In genomic region chr2:99335911-99336779, GRCh38 we compare ENCODE assay signal across 9 cellular contexts. TPM values are rescaled to one million over a fixed set of nuclear protein-coding genes. Genes with fewer than 3 reads are reported as not detected.
A peak's percentile ranks its signal among the peaks of the same experiment; 100 is the strongest.
DNase-seq lines count a peak whose midpoint lies in the region; ATAC-seq, FAIRE-seq and TF ChIP-seq lines count a peak whose summit lies in the region.
"Had no signal": no experiment of that assay in that cellular context is flagged by ENCODE, and none has a peak within 500 bp of the region (broad histone marks: within the 10 kb centered on the region; RNA-seq: fewer than 3 reads in every experiment).

TSS of gene TXNDC9 (minus strand) at chr2:99336333. CDS start at chr2:99333210, 3,123 bp downstream.

- FAIRE-seq in kidney (lab: Jason Lieb, UNC), result peak; percentile 76
- FAIRE-seq: colon had no signal

- peak within 1 kb of the TSS; percentile 75 to 98 for H3K27ac ChIP-seq in kidney (ENCODE audit: low read depth in 2 of 2, low read length in 2 of 2)

- H3K4me1 ChIP-seq in kidney (ENCODE audit: control insufficient read depth in 1 of 2, insufficient read depth in 1 of 2, low read depth in 1 of 2, low read length in 2 of 2), result peaks cover 6 to 19% of the 10 kb centered on the region in 2 donors

- peak; percentile 97 for TF ChIP-seq POLR2A in GM19099 (IDR thresholded peaks at IDR 0.05; ENCODE audit: extremely low read depth, insufficient read length, low read depth)

- intact Hi-C loops in kidney (cut with DNase I), result no loop called here

- peak; percentile 98 to 99 for DNase-seq in AML-193 (lab: John Stamatoyannopoulos, UW)
- DNase-seq in NCI-H446 treated with DMSO at 0.1 percent for 48 hours (lab: John Stamatoyannopoulos, UW), result peak; percentile 99
- DNase-seq in cerebellum (ENCODE audit: low spot score), result peak; percentile 96
- DNase-seq in kidney, result peak; percentile 99
- peak; percentile 98 for DNase-seq in stimulated activated CD4-positive, alpha-beta T cell treated with anti-CD3 and anti-CD28 coated beads, Interleukin-15, amount 100 ng/mL, for 24 hours

- H3K9me3 ChIP-seq in kidney (ENCODE audit: control insufficient read depth in 1 of 2, low read length in 2 of 2), result no peaks in the 10 kb centered on the region

- ATAC-seq in HG03378 (IDR thresholded peaks at IDR 0.05; ENCODE audit: unreplicated experiment), result peak; percentile 74
- ATAC-seq in activated CD4-positive, CD25-positive, alpha-beta regulatory T cell treated with anti-CD3 and anti-CD28 coated beads, Interleukin-2, amount 50 U/mL, for 24 hours, result peak; percentile 80 to 82

- TF ChIP-seq CTCF in kidney (IDR thresholded peaks at IDR 0.05; ENCODE audit: borderline replicate concordance, extremely low read depth, insufficient read depth), result no peak

- peak within 1 kb of the TSS; percentile 87 to 90 for H3K9ac ChIP-seq in kidney (ENCODE audit: low read length in 2 of 2)

- H3K36me3 ChIP-seq in kidney (ENCODE audit: control insufficient read depth in 1 of 2, insufficient read depth in 2 of 2, low read length in 2 of 2), result peaks cover 3 to 14% of the 10 kb centered on the region in 2 donors

- peak within 1 kb of the TSS; percentile 89 to 99 for H3K4me3 ChIP-seq in kidney (ENCODE audit: low read length in 2 of 2)

RNA-seq across cellular contexts. Expression of gene TXNDC9, which starts in this region (rescaled TPM):
- 36.0 TPM for total RNA-seq in cerebellum
- total RNA-seq in kidney, result 31.7 TPM
- polyA plus RNA-seq in kidney (ENCODE audit: insufficient read depth, low read depth, low replicate concordance), result 38.7 TPM

Comparison
In these comparisons a context has a peak if more than half of its experiments do, and no peak if none do; other contexts are left out.
1. Peak in every context shown above with its lines: DNase-seq, ATAC-seq, H3K4me3 ChIP-seq and H3K27ac ChIP-seq.